Comparison of ENCODE assay signal across 8 cellular contexts in genomic region chr2:37890893-37891495, GRCh38. TPM values are rescaled to one million over a fixed set of nuclear protein-coding genes. Genes with fewer than 3 reads are reported as not detected.
DNase-seq lines count a peak whose midpoint lies in the region; ATAC-seq lines count a peak whose summit lies in the region.

No MANE protein-coding gene starts in this region.

- no peak overlapping the region for H3K27ac ChIP-seq in mesenchymal stem cell (ENCODE audit: low read length, poor library complexity, severe bottlenecking)

- H3K9ac ChIP-seq in mesenchymal stem cell (ENCODE audit: low read length), result no peak overlapping the region

- ATAC-seq in HG02642 (IDR thresholded peaks at IDR 0.05; ENCODE audit: poor library complexity, unreplicated experiment), result peak; percentile 51

- H2AFZ ChIP-seq in mesenchymal stem cell (ENCODE audit: low read depth, low read length), result no peak overlapping the region

- peaks cover 3% of the 10 kb centered on the region for H3K4me1 ChIP-seq in mesenchymal stem cell (ENCODE audit: control insufficient read depth, insufficient read depth, low read depth, low read length)

- DNase-seq in DMS114 treated with DMSO at 0.1 percent for 48 hours (lab: John Stamatoyannopoulos, UW; ENCODE audit: unreplicated experiment) (peak; percentile 37), NCI-H526 treated with DMSO at 0.1 percent for 48 hours (lab: John Stamatoyannopoulos, UW) (peak; percentile 37), ecto neural progenitor cell (ENCODE audit: low spot score) (peak; percentile 82), mesenchymal stem cell (peak; percentile 73), cortex of kidney (lab: John Stamatoyannopoulos, UW) (no peak)
- peak; percentile 70 to 81 for DNase-seq in activated CD4-positive, alpha-beta T cell treated with anti-CD3 and anti-CD28 coated beads, Interleukin-2, amount 50 U/mL, for 48 hours
- peak; percentile 23 to 29 for DNase-seq in stimulated activated CD8-positive, alpha-beta memory T cell treated with anti-CD3 and anti-CD28 coated beads, Interleukin-15, amount 100 ng/mL, for 4 hours (ENCODE audit: low read depth in 2 of 2)

- no peak overlapping the region for H2BK15ac ChIP-seq in mesenchymal stem cell (ENCODE audit: low read depth, poor library complexity, severe bottlenecking)

- no peak overlapping the region for H4K91ac ChIP-seq in mesenchymal stem cell (ENCODE audit: low read length)

- no peaks in the 10 kb centered on the region for H3K36me3 ChIP-seq in mesenchymal stem cell (ENCODE audit: control insufficient read depth in 1 of 2, insufficient read depth in 2 of 2, low read depth in 1 of 2, low read length in 2 of 2)

- 35% methylated on average over 8 of the region's 8 CpGs for WGBS in mesenchymal stem cell

- no peak overlapping the region for H2BK5ac ChIP-seq in mesenchymal stem cell (ENCODE audit: low read depth, low read length, poor library complexity, severe bottlenecking)

- no peak overlapping the region for H3K14ac ChIP-seq in mesenchymal stem cell (ENCODE audit: low read length in 2 of 2)

- H3K27me3 ChIP-seq in mesenchymal stem cell (ENCODE audit: control insufficient read depth in 1 of 2, insufficient read depth in 1 of 2, low read length in 2 of 2), result peaks cover 0 to 3% of the 10 kb centered on the region in 2 experiments

- H3K4ac ChIP-seq in mesenchymal stem cell (ENCODE audit: low read depth in 1 of 2, low read length in 2 of 2), result peak overlapping the region in 1 of 2 experiments; percentile 29

- no peak overlapping the region for H2AK5ac ChIP-seq in mesenchymal stem cell (ENCODE audit: low read length, severe bottlenecking)

- H3K4me3 ChIP-seq in mesenchymal stem cell (ENCODE audit: insufficient read depth in 1 of 2, low read depth in 1 of 2, low read length in 2 of 2), result no peak overlapping the region

- no peak overlapping the region for H3K18ac ChIP-seq in mesenchymal stem cell (ENCODE audit: low read depth in 1 of 2, low read length in 2 of 2)

- no peak overlapping the region for H3K4me2 ChIP-seq in mesenchymal stem cell (ENCODE audit: low read length, poor library complexity, severe bottlenecking)

- H4K8ac ChIP-seq in mesenchymal stem cell (ENCODE audit: low read length), result no peak overlapping the region

- H2BK12ac ChIP-seq in mesenchymal stem cell (ENCODE audit: low read length in 2 of 2), result no peak overlapping the region

- no peaks in the 10 kb centered on the region for H3K79me1 ChIP-seq in mesenchymal stem cell (replicated peaks; ENCODE audit: low read length, poor library complexity, severe bottlenecking)

- no peak overlapping the region for H3K23ac ChIP-seq in mesenchymal stem cell (ENCODE audit: low read length in 2 of 2)

- no peaks in the 10 kb centered on the region for H3K9me3 ChIP-seq in mesenchymal stem cell (ENCODE audit: control insufficient read depth, low read length)

- no peak overlapping the region for H2BK120ac ChIP-seq in mesenchymal stem cell (ENCODE audit: low read depth, low read length)

RNA-seq across cellular contexts. Expression of gene RMDN2, which starts 34.1 kb away (rescaled TPM):
- 5.0 TPM for polyA plus RNA-seq in mesenchymal stem cell (2013, experiment 1 of 2)
- polyA plus RNA-seq in mesenchymal stem cell (2013, experiment 2 of 2), result 5.7 TPM
